1 cellular context compared by ENCODE assay signal in genomic region chr3:126509565-126510322, GRCh38.
TF ChIP-seq lines count a peak whose summit lies in the region.

No MANE protein-coding gene starts in this region.

TF ChIP-seq in K562, 482 proteins besides CTCF, POLR2A, EP300 and RAD21:
- TF ChIP-seq STAT6 (CRISPR knock-in tag; IDR thresholded peaks at IDR 0.05), result no peak
- TF ChIP-seq ZNF311 (CRISPR knock-in tag; IDR thresholded peaks at IDR 0.05), result no peak
- no peak for TF ChIP-seq POLR2H (tag; IDR thresholded peaks at IDR 0.05; ENCODE audit: low read depth)
- TF ChIP-seq KLF10 (CRISPR knock-in tag; IDR thresholded peaks at IDR 0.05), result no peak
- TF ChIP-seq SMAD1 (IDR thresholded peaks at IDR 0.05; ENCODE audit: low read depth, low read length, partially characterized antibody), result no peak
- no peak for TF ChIP-seq ZNF780A (CRISPR knock-in tag; IDR thresholded peaks at IDR 0.05)
- no peak for TF ChIP-seq OTX1 (CRISPR knock-in tag; IDR thresholded peaks at IDR 0.05)
- TF ChIP-seq GMEB1 (CRISPR knock-in tag; IDR thresholded peaks at IDR 0.05), result no peak
- TF ChIP-seq HMBOX1 (IDR thresholded peaks at IDR 0.05), result no peak
TF ChIP-seq in K562: peak in this region for 0.
